Comparison of ENCODE assay signal across 22 cellular contexts in the genomic region with DNA sequence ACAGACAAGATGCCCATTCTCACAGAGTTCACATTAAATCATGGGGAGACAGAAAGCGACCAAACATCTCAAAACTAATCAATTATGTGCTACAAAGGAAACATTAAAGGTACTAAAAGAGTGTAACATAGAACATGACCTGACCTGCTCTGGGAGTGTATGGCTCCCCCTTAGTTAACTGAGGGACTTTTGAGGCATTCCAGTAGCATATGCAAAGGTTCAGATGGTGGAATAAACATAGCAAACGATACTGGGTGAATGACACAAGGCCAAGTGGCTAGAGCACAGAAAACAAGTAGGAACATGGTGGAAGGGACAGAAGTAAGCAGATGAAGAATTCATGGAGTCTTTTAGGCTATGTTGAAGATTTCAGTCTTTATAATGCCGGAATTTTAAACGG. TPM values are rescaled to one million over a fixed set of nuclear protein-coding genes. Genes with fewer than 3 reads are reported as not detected.
DNase-seq lines count a peak whose midpoint lies in the region; ATAC-seq and TF ChIP-seq lines count a peak whose summit lies in the region.
"Had no signal": no experiment of that assay in that cellular context is flagged by ENCODE, and none has a peak within 500 bp of the region (broad histone marks: within the 10 kb centered on the region; RNA-seq: fewer than 3 reads in every experiment).

No MANE protein-coding gene starts in this region.

- no peaks in the 10 kb centered on the region for H3F3A ChIP-seq in GM23338 (replicated peaks; ENCODE audit: low read depth)

- POLR2A ChIA-PET in CD4-positive, alpha-beta T cell (lab: Charles Lee), result no interaction called here

- H3K27ac ChIP-seq in CD4-positive, alpha-beta T cell (ENCODE audit: low read depth, low read length), result no peak overlapping the region
- no peak overlapping the region for H3K27ac ChIP-seq in GM23338 (ENCODE audit: low read depth)
- H3K27ac ChIP-seq: parathyroid adenoma, skin epidermis, thoracic aorta, VCaP had no signal

- H4K20me1 ChIP-seq in GM23338 (replicated peaks; ENCODE audit: insufficient read depth), result peaks cover 84% of the 10 kb centered on the region

- intact Hi-C loops in CD4-positive, alpha-beta T cell (cut with DNase I, micrococcal nuclease), result no loop called here

- H3K79me2 ChIP-seq in GM23338 (replicated peaks; ENCODE audit: insufficient read depth), result peaks cover 100% of the 10 kb centered on the region

- H3K9me3 ChIP-seq in CD4-positive, alpha-beta T cell (ENCODE audit: control insufficient read depth, low read length), result no peaks in the 10 kb centered on the region
- H3K9me3 ChIP-seq: BE2C, thoracic aorta had no signal

- H3K36me3 ChIP-seq in GM23338 (ENCODE audit: insufficient read depth), result no peaks in the 10 kb centered on the region
- H3K36me3 ChIP-seq: BE2C, thoracic aorta had no signal

- H3K4me3 Mint-ChIP-seq in CD4-positive, alpha-beta T cell, result peak overlapping the region; percentile 46
- no peak overlapping the region; the same call in 2 of the 3 replicates for H3K4me3 Mint-ChIP-seq in GM23338
- H3K4me3 Mint-ChIP-seq in activated naive CD8-positive, alpha-beta T cell treated with anti-CD3 and anti-CD28 coated beads, Interleukin-2, amount 50 U/mL, for 24 hours, result no peak overlapping the region
- H3K4me3 Mint-ChIP-seq in natural killer cell treated with Interleukin-12 subunit alpha and Interleukin-12 subunit beta and Interleukin-15 and Interleukin-18, amount 100 ng/mL, for 72 hours, result peak overlapping the region; percentile 30
- H3K4me3 Mint-ChIP-seq: activated CD8-positive, alpha-beta memory T cell treated with anti-CD3 and anti-CD28 coated beads, Interleukin-2, amount 10 ng/mL, durations not matched to agents 7 days and 5 days had no signal

- no peaks in the 10 kb centered on the region for H3K27me3 Mint-ChIP-seq in CD4-positive, alpha-beta T cell
- no peaks in the 10 kb centered on the region for H3K27me3 Mint-ChIP-seq in GM23338 (ENCODE audit: insufficient read depth, low read depth, poor library complexity)
- H3K27me3 Mint-ChIP-seq in activated naive CD8-positive, alpha-beta T cell treated with anti-CD3 and anti-CD28 coated beads, Interleukin-2, amount 50 U/mL, for 24 hours, result no peaks in the 10 kb centered on the region
- no peaks in the 10 kb centered on the region for H3K27me3 Mint-ChIP-seq in natural killer cell treated with Interleukin-12 subunit alpha and Interleukin-12 subunit beta and Interleukin-15 and Interleukin-18, amount 100 ng/mL, for 72 hours
- H3K27me3 Mint-ChIP-seq: activated CD8-positive, alpha-beta memory T cell treated with anti-CD3 and anti-CD28 coated beads, Interleukin-2, amount 10 ng/mL, durations not matched to agents 7 days and 5 days had no signal

- H3K4me2 ChIP-seq in GM23338, result peak overlapping the region; percentile 46

- no peak overlapping the region for H2AFZ ChIP-seq in GM23338
- H2AFZ ChIP-seq: parathyroid adenoma had no signal

- no peak for DNase-seq in CD4-positive, alpha-beta T cell
- no peak for DNase-seq in GM23338 (ENCODE audit: low spot score)
- no peak for DNase-seq in activated naive CD8-positive, alpha-beta T cell treated with anti-CD3 and anti-CD28 coated beads, Interleukin-2, amount 50 U/mL, for 24 hours
- DNase-seq in natural killer cell treated with Interleukin-12 subunit alpha and Interleukin-12 subunit beta and Interleukin-15 and Interleukin-18, amount 100 ng/mL, for 72 hours (ENCODE audit: low spot score), result no peak
- DNase-seq in glomerular visceral epithelial cell (ENCODE audit: extremely low spot score), result no peak
- no peak for DNase-seq in NCI-H774 (lab: John Stamatoyannopoulos, UW)
- DNase-seq in NCI-H1417 (lab: John Stamatoyannopoulos, UW), result no peak
- no peak for DNase-seq in NCI-H1105 treated with DMSO at 0.1 percent for 48 hours (lab: John Stamatoyannopoulos, UW)
- DNase-seq: activated CD8-positive, alpha-beta memory T cell treated with anti-CD3 and anti-CD28 coated beads, Interleukin-2, amount 10 ng/mL, durations not matched to agents 7 days and 5 days; BE2C; cortex of kidney; DMS53; foreskin melanocyte; HCEC 1CT; NCI-H187; stimulated activated CD4-positive, alpha-beta T cell treated with anti-CD3 and anti-CD28 coated beads, Interleukin-4, amount 100 ng/mL, for 1 hour; T-helper 1 cell had no signal

- peaks cover 60% of the 10 kb centered on the region for H3K4me1 ChIP-seq in GM23338 (ENCODE audit: insufficient read depth)

- CTCF ChIA-PET in CD4-positive, alpha-beta T cell (lab: Charles Lee), result no interaction called here

- H3K36me3 Mint-ChIP-seq in CD4-positive, alpha-beta T cell (ENCODE audit: low read depth), result peaks cover 15% of the 10 kb centered on the region
- H3K36me3 Mint-ChIP-seq in GM23338 (ENCODE audit: low read depth), result no peaks in the 10 kb centered on the region
- H3K36me3 Mint-ChIP-seq in activated naive CD8-positive, alpha-beta T cell treated with anti-CD3 and anti-CD28 coated beads, Interleukin-2, amount 50 U/mL, for 24 hours (ENCODE audit: low read depth), result peaks cover 19% of the 10 kb centered on the region
- no peaks in the 10 kb centered on the region for H3K36me3 Mint-ChIP-seq in natural killer cell treated with Interleukin-12 subunit alpha and Interleukin-12 subunit beta and Interleukin-15 and Interleukin-18, amount 100 ng/mL, for 72 hours

- peaks cover 73% of the 10 kb centered on the region for H3K4me1 Mint-ChIP-seq in CD4-positive, alpha-beta T cell (ENCODE audit: low read depth)
- peaks cover 42% of the 10 kb centered on the region for H3K4me1 Mint-ChIP-seq in GM23338
- peaks cover 70% of the 10 kb centered on the region for H3K4me1 Mint-ChIP-seq in activated naive CD8-positive, alpha-beta T cell treated with anti-CD3 and anti-CD28 coated beads, Interleukin-2, amount 50 U/mL, for 24 hours
- peaks cover 40 to 49% of the 10 kb centered on the region in 2 donors for H3K4me1 Mint-ChIP-seq in natural killer cell treated with Interleukin-12 subunit alpha and Interleukin-12 subunit beta and Interleukin-15 and Interleukin-18, amount 100 ng/mL, for 72 hours (ENCODE audit: low read depth in 2 of 2)

- no peak for ATAC-seq in CD4-positive, alpha-beta T cell (ENCODE audit: poor library complexity)
- ATAC-seq in GM23338, result peak; percentile 54
- ATAC-seq in activated naive CD8-positive, alpha-beta T cell treated with anti-CD3 and anti-CD28 coated beads, Interleukin-2, amount 50 U/mL, for 24 hours, result no peak
- no peak for ATAC-seq in natural killer cell treated with Interleukin-12 subunit alpha and Interleukin-12 subunit beta and Interleukin-15 and Interleukin-18, amount 100 ng/mL, for 72 hours
- ATAC-seq: activated CD8-positive, alpha-beta memory T cell treated with anti-CD3 and anti-CD28 coated beads, Interleukin-2, amount 10 ng/mL, durations not matched to agents 7 days and 5 days; Right ventricle myocardium inferior had no signal

- no peaks in the 10 kb centered on the region for H3K27me3 ChIP-seq in CD4-positive, alpha-beta T cell (ENCODE audit: control insufficient read depth, insufficient read depth, low read length)
- H3K27me3 ChIP-seq in GM23338 (ENCODE audit: insufficient read depth), result no peaks in the 10 kb centered on the region
- H3K27me3 ChIP-seq: BE2C had no signal

- peak overlapping the region; percentile 34 for H3K27ac Mint-ChIP-seq in CD4-positive, alpha-beta T cell
- H3K27ac Mint-ChIP-seq in GM23338, result no peak overlapping the region
- peak overlapping the region; percentile 3 for H3K27ac Mint-ChIP-seq in activated naive CD8-positive, alpha-beta T cell treated with anti-CD3 and anti-CD28 coated beads, Interleukin-2, amount 50 U/mL, for 24 hours
- peak overlapping the region in 1 of 2 donors; percentile 2 for H3K27ac Mint-ChIP-seq in natural killer cell treated with Interleukin-12 subunit alpha and Interleukin-12 subunit beta and Interleukin-15 and Interleukin-18, amount 100 ng/mL, for 72 hours
- H3K27ac Mint-ChIP-seq: activated CD8-positive, alpha-beta memory T cell treated with anti-CD3 and anti-CD28 coated beads, Interleukin-2, amount 10 ng/mL, durations not matched to agents 7 days and 5 days had no signal

- no peaks in the 10 kb centered on the region for H3K9me3 Mint-ChIP-seq in CD4-positive, alpha-beta T cell
- H3K9me3 Mint-ChIP-seq in GM23338, result no peaks in the 10 kb centered on the region
- H3K9me3 Mint-ChIP-seq in activated naive CD8-positive, alpha-beta T cell treated with anti-CD3 and anti-CD28 coated beads, Interleukin-2, amount 50 U/mL, for 24 hours, result no peaks in the 10 kb centered on the region
- H3K9me3 Mint-ChIP-seq in natural killer cell treated with Interleukin-12 subunit alpha and Interleukin-12 subunit beta and Interleukin-15 and Interleukin-18, amount 100 ng/mL, for 72 hours, result no peaks in the 10 kb centered on the region

- no peak for TF ChIP-seq CTCF in CD4-positive, alpha-beta T cell (IDR thresholded peaks at IDR 0.05)
- TF ChIP-seq CTCF in GM23338 (conservative IDR thresholded peaks at IDR 0.05; ENCODE audit: low read depth in 2 of 2), result no peak

- no peak overlapping the region for H3K4me3 ChIP-seq in GM23338
- H3K4me3 ChIP-seq: skin epidermis, thoracic aorta had no signal

- no peaks in the 10 kb centered on the region for H3K9me2 ChIP-seq in GM23338 (ENCODE audit: insufficient read depth)

TF ChIP-seq in GM23338, 12 proteins besides CTCF, POLR2A, EP300 and RAD21 (continues in another document):
- TF ChIP-seq ZNF331 (CRISPR knock-in tag; IDR thresholded peaks at IDR 0.05; ENCODE audit: low read depth) (no peak), NANOG (IDR thresholded peaks at IDR 0.05; ENCODE audit: borderline replicate concordance) (no peak), JUNB (IDR thresholded peaks at IDR 0.05; ENCODE audit: unreplicated experiment) (no peak), ZNF114 (CRISPR knock-in tag; IDR thresholded peaks at IDR 0.05) (no peak), EZH2phosphoT487 (IDR thresholded peaks at IDR 0.05; ENCODE audit: unreplicated experiment) (no peak)

RNA-seq across cellular contexts. Expression of a gene that starts 11.9 kb away (rescaled TPM):
- 10 to 100 TPM; 69.8 to 70.3 TPM for total RNA-seq in CD4-positive, alpha-beta T cell
- 49.6 and 52.7 TPM in 2 replicates for total RNA-seq in GM23338 (2014; rRNA removed; shearing (Covaris generic))
- 7.9 and 9.0 TPM in 2 replicates for polyA plus RNA-seq in GM23338 (2016; fragmentation: Nextera tagmentation; extraction: Ambion mirVana)
- 10 to 100 TPM; 85.9 to 90.7 TPM for total RNA-seq in natural killer cell treated with Interleukin-12 subunit alpha and Interleukin-12 subunit beta and Interleukin-15 and Interleukin-18, amount 100 ng/mL, for 72 hours

Comparison
In these comparisons a context has a peak if more than half of its experiments do, and no peak if none do; other contexts are left out.
1. H3K4me3 Mint-ChIP-seq: peak in CD4-positive, alpha-beta T cell (single experiment) and natural killer cell treated with Interleukin-12 subunit alpha and Interleukin-12 subunit beta and Interleukin-15 and Interleukin-18, amount 100 ng/mL, for 72 hours (single experiment); none in GM23338 (single experiment) and activated naive CD8-positive, alpha-beta T cell treated with anti-CD3 and anti-CD28 coated beads, Interleukin-2, amount 50 U/mL, for 24 hours (single experiment).